In the genomic region with DNA sequence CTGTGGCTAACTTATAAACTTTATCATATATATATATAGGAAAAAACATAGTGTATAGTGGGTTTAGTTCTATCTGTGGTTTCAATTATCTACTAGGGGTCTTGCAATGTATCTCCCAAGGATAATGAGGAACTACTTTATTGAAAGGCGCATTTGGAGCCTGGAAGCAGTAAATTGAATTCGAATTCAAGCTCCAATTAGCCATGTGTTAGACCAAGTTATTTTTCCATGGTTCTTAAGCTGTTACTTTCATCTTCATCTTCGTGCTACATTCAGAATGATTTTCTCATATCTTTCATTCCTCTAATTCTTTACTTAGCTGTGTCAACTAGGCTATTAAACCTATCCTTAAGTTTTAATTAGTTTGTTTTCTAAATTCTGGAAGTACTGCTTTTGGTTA, we compare ENCODE assay signal across 29 cellular contexts.
"Had no signal": no experiment of that assay in that cellular context is flagged by ENCODE, and none has a peak within 500 bp of the region (broad histone marks: within the 10 kb centered on the region; RNA-seq: fewer than 3 reads in every experiment).

No MANE protein-coding gene starts in this region.

- DNase-seq: activated CD4-positive, alpha-beta memory T cell treated with anti-CD3 and anti-CD28 coated beads for 36 hours; activated CD4-positive, alpha-beta T cell treated with anti-CD3 and anti-CD28 coated beads for 48 hours; activated CD8-positive, alpha-beta memory T cell treated with anti-CD3 and anti-CD28 coated beads, Interleukin-2, amount 50 U/mL, for 4 hours; activated gamma-delta T cell treated with Interleukin-2 at 50 U/mL for 16 hours; activated naive CD4-positive, alpha-beta T cell treated with anti-CD3 and anti-CD28 coated beads, Interleukin-2, amount 50 U/mL, for 16 hours; activated T-cell treated with anti-CD3 and anti-CD28 coated beads, Interleukin-2, amount 50 U/mL, for 1 hour; central memory CD4-positive, alpha-beta T cell; colonic mucosa; effector CD8-positive, alpha-beta T cell; head of caudate nucleus; hippocampal formation; immature natural killer cell; natural killer cell; occipital lobe; stimulated activated CD4-positive, alpha-beta T cell treated with anti-CD3 and anti-CD28 coated beads, Interleukin-15, amount 100 ng/mL, for 24 hours; stimulated activated CD4-positive, alpha-beta T cell treated with anti-CD3 and anti-CD28 coated beads, Interleukin-2, amount 100 ng/mL, for 24 hours; stimulated activated naive CD4-positive, alpha-beta T cell; T-helper 9 cell; testis; transverse colon had no signal

- H3K4me1 ChIP-seq: breast epithelium, colonic mucosa, gastroesophageal sphincter, neural progenitor cell, right atrium auricular region, testis, transverse colon had no signal

- H3K4me1 Mint-ChIP-seq: neural progenitor cell had no signal

- H3K4me3 Mint-ChIP-seq: activated CD4-positive, alpha-beta memory T cell treated with anti-CD3 and anti-CD28 coated beads for 36 hours; activated T-helper 17 cell treated with anti-CD3 and anti-CD28 coated beads, Interleukin-2, amount 50 U/mL, for 72 hours; immature natural killer cell; memory B cell; natural killer cell; neural progenitor cell had no signal

- FAIRE-seq: endometrium, TTC549 had no signal

- H3K27ac ChIP-seq: breast epithelium, colonic mucosa, gastroesophageal sphincter, neural progenitor cell, right atrium auricular region, testis, transverse colon, VCaP had no signal

- H2AFZ ChIP-seq: neural progenitor cell had no signal

- H3K9me3 ChIP-seq: breast epithelium, colonic mucosa, testis, transverse colon had no signal

- H3K27me3 ChIP-seq: breast epithelium, colonic mucosa, gastroesophageal sphincter, neural progenitor cell, right atrium auricular region, testis, transverse colon had no signal

- ATAC-seq: gastroesophageal sphincter had no signal

- H3K9me3 Mint-ChIP-seq: activated T-helper 17 cell treated with anti-CD3 and anti-CD28 coated beads, Interleukin-2, amount 50 U/mL, for 72 hours; immature natural killer cell; natural killer cell had no signal

- H3K27me3 Mint-ChIP-seq: activated CD4-positive, alpha-beta memory T cell treated with anti-CD3 and anti-CD28 coated beads for 36 hours; activated T-helper 17 cell treated with anti-CD3 and anti-CD28 coated beads, Interleukin-2, amount 50 U/mL, for 72 hours; memory B cell had no signal

- H3K4me3 ChIP-seq: breast epithelium, colonic mucosa, gastroesophageal sphincter, neural progenitor cell, right atrium auricular region, testis, transverse colon had no signal

- H3K27ac Mint-ChIP-seq: memory B cell, neural progenitor cell had no signal

- H3K36me3 Mint-ChIP-seq: natural killer cell had no signal

- H3K9ac ChIP-seq: neural progenitor cell had no signal

- H3K4me2 ChIP-seq: neural progenitor cell had no signal

- H3K36me3 ChIP-seq: breast epithelium, colonic mucosa, neural progenitor cell, transverse colon had no signal
